In the genomic region with DNA sequence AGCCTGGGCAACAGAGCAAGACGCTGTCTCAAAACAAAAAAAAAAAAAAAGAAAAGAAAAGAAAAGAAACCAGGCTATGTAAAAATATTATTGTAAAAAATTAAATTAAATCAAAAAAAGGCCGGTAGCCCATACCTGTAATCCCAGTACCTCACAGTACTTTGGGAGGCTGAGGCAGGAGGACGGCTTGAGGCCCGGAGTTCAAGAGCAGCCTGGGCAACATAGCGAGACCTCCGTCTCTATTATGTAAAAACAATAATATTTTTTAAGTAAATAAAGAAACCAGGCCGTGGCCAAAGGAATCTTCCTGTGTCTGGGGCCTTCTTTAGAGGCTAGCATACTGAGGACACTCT, we compare ENCODE assay signal across 8 cellular contexts. TPM values are rescaled to one million over a fixed set of nuclear protein-coding genes. Genes with fewer than 3 reads are reported as not detected.
A peak's percentile ranks its signal among the peaks of the same experiment; 100 is the strongest.
DNase-seq lines count a peak whose midpoint lies in the region; ATAC-seq, FAIRE-seq and TF ChIP-seq lines count a peak whose summit lies in the region.

No MANE protein-coding gene starts in this region.

- no peaks in the 10 kb centered on the region for H3K27me3 ChIP-seq in K562 (ENCODE audit: control insufficient read depth in 2 of 2, insufficient read depth in 2 of 2, low read length in 2 of 2)
- H3K27me3 ChIP-seq in lower lobe of right lung (ENCODE audit: low read depth) = no peaks in the 10 kb centered on the region
- H3K27me3 ChIP-seq in tibial artery = no peaks in the 10 kb centered on the region

- peaks cover 26% of the 10 kb centered on the region for H3K79me2 ChIP-seq in K562 (ENCODE audit: control insufficient read depth, insufficient read depth, low read length)

- peak overlapping the region; percentile 97 for H2AFZ ChIP-seq in K562 (ENCODE audit: low read depth, low read length)

- peaks cover 18% of the 10 kb centered on the region for H3K36me3 Mint-ChIP-seq in activated naive CD4-positive, alpha-beta T cell treated with anti-CD3 and anti-CD28 coated beads for 36 hours (ENCODE audit: low read depth)

- peaks cover 8% of the 10 kb centered on the region for H3K9me1 ChIP-seq in K562 (ENCODE audit: control insufficient read depth, insufficient read depth, low read length)

- H3K27ac ChIP-seq in K562 (ENCODE audit: extremely low read depth, low read depth, low read length) (peak overlapping the region; percentile 99), lower lobe of right lung (peak overlapping the region; percentile 98), tibial artery (peak overlapping the region; percentile 99 to 100)

- FAIRE-seq in K562 (lab: Jason Lieb, UNC) = no peak

- POLR2A ChIA-PET in K562 (lab: Yijun Ruan, JAX) = interaction anchor here (0.5 to 2.1 kb wide), 4 partner anchors 9 to 391 kb away, joined by 3 to 9 read pairs (median 4); a partner anchor contains a TSS

- H3K27me3 Mint-ChIP-seq in activated naive CD4-positive, alpha-beta T cell treated with anti-CD3 and anti-CD28 coated beads for 36 hours (ENCODE audit: low read depth) = no peaks in the 10 kb centered on the region

- H3K9ac ChIP-seq in K562 (ENCODE audit: insufficient read depth in 1 of 2, low read depth in 2 of 2, low read length in 2 of 2) = peak overlapping the region; percentile 98 to 99

- in situ Hi-C loops in K562 (cut with MboI) = no loop called here

- CTCF ChIA-PET in activated naive CD4-positive, alpha-beta T cell treated with anti-CD3 and anti-CD28 coated beads for 36 hours (lab: Charles Lee) = interaction anchor here (0.7 to 2.7 kb wide), 4 partner anchors 10 to 213 kb away, joined by 3 to 13 read pairs (median 4); no protein-coding TSS in a partner anchor
- CTCF ChIA-PET in K562 (lab: Yijun Ruan, JAX; ENCODE audit: low intra/inter-chr PET ratio) = interaction anchor here (0.6 to 0.7 kb wide), 2 partner anchors 16 to 28 kb away, joined by 3 read pairs; no protein-coding TSS in a partner anchor

- H3K4me3 ChIP-seq in K562 = peak overlapping the region; percentile 95
- peak overlapping the region; percentile 93 for H3K4me3 ChIP-seq in lower lobe of right lung
- H3K4me3 ChIP-seq in tibial artery = peak overlapping the region; percentile 94 to 95

- no peak for TF ChIP-seq EP300 in K562 (IDR thresholded peaks at IDR 0.05; ENCODE audit: low read length)

- no peak for DNase-seq in activated naive CD4-positive, alpha-beta T cell treated with anti-CD3 and anti-CD28 coated beads for 36 hours
- no peak for DNase-seq in activated naive CD4-positive, alpha-beta T cell treated with anti-CD3 and anti-CD28 coated beads, Interleukin-2, amount 50 U/mL, for 16 hours
- DNase-seq in K562 (ENCODE audit: extremely low read depth in 1 of 4, low spot score in 3 of 4) = no peak
- no peak for DNase-seq in lower lobe of right lung
- DNase-seq in tibial artery = no peak
- DNase-seq in DMS153 (lab: John Stamatoyannopoulos, UW) = no peak
- DNase-seq in NCI-H1930 (lab: John Stamatoyannopoulos, UW) = no peak
- no peak for DNase-seq in COLO668 (lab: John Stamatoyannopoulos, UW; ENCODE audit: unreplicated experiment)

- WGBS in K562 (ENCODE audit: insufficient coverage, low coverage, missing lambda C conversion rate) = 22% methylated on average over 6 of the region's 7 CpGs

- intact Hi-C loops in activated naive CD4-positive, alpha-beta T cell treated with anti-CD3 and anti-CD28 coated beads for 36 hours (cut with micrococcal nuclease) = loop anchor here (1.0 kb wide), 1 partner anchor 11 kb away; no protein-coding TSS in a partner anchor
- intact Hi-C loops in K562 (cut with micrococcal nuclease) = loop anchor here (1.0 to 2.0 kb wide), 2 partner anchors 11 to 24 kb away; a partner anchor contains a TSS
- intact Hi-C loops in lower lobe of right lung (cut with DNase I) = no loop called here
- intact Hi-C loops in tibial artery (cut with DNase I; ENCODE audit: low total_unique reads) = no loop called here

- TF ChIP-seq CTCF in K562 (IDR thresholded peaks at IDR 0.05 in 2 of 3, conservative IDR thresholded peaks at IDR 0.05 in 1 of 3; ENCODE audit: insufficient read depth in 2 of 3, low read depth in 1 of 3, low read length in 3 of 3) (no peak), lower lobe of right lung (IDR thresholded peaks at IDR 0.05) (no peak), tibial artery (IDR thresholded peaks at IDR 0.05) (no peak)

- H3K4me1 ChIP-seq in K562 (replicated peaks in 1 of 2; ENCODE audit: control insufficient read depth in 2 of 2, insufficient read depth in 2 of 2, low read length in 2 of 2) (peaks cover 13 to 37% of the 10 kb centered on the region in 2 experiments), lower lobe of right lung (peaks cover 32% of the 10 kb centered on the region), tibial artery (peaks cover 0 to 35% (median 30%) of the 10 kb centered on the region in 4 donors)

- H3K36me3 ChIP-seq in K562 (ENCODE audit: control insufficient read depth, insufficient read depth, low read length) = peaks cover 22% of the 10 kb centered on the region
- peaks cover 27% of the 10 kb centered on the region for H3K36me3 ChIP-seq in lower lobe of right lung
- peaks cover 18 to 23% (median 22%) of the 10 kb centered on the region in 3 donors for H3K36me3 ChIP-seq in tibial artery

- H3K4me2 ChIP-seq in K562 (ENCODE audit: insufficient read depth, low read length) = peak overlapping the region; percentile 96

- H3K4me1 Mint-ChIP-seq in activated naive CD4-positive, alpha-beta T cell treated with anti-CD3 and anti-CD28 coated beads for 36 hours (ENCODE audit: low read depth) = peaks cover 17% of the 10 kb centered on the region

- BruUV-seq in K562 (replicated peaks; lab: Mats Ljungman, UMichigan) = no TSS peak

- no peak for TF ChIP-seq RAD21 in K562 (CRISPR knock-in tag; conservative IDR thresholded peaks at IDR 0.05 in 1 of 2, IDR thresholded peaks at IDR 0.05 in 1 of 2)

- TF ChIP-seq POLR2A in K562 (conservative IDR thresholded peaks at IDR 0.05) = no peak

- peak overlapping the region; percentile 94 for H3K27ac Mint-ChIP-seq in activated naive CD4-positive, alpha-beta T cell treated with anti-CD3 and anti-CD28 coated beads for 36 hours

- H3K9me3 Mint-ChIP-seq in activated naive CD4-positive, alpha-beta T cell treated with anti-CD3 and anti-CD28 coated beads for 36 hours = no peaks in the 10 kb centered on the region

- H4K20me1 ChIP-seq in K562 (replicated peaks; ENCODE audit: control insufficient read depth, insufficient read depth, low read length) = peaks cover 11% of the 10 kb centered on the region

- peak overlapping the region; percentile 90 for H3K4me3 Mint-ChIP-seq in activated naive CD4-positive, alpha-beta T cell treated with anti-CD3 and anti-CD28 coated beads for 36 hours

- no peaks in the 10 kb centered on the region for H3K9me3 ChIP-seq in K562 (replicated peaks; ENCODE audit: control insufficient read depth, insufficient read depth, low read depth, low read length)
- no peaks in the 10 kb centered on the region for H3K9me3 ChIP-seq in lower lobe of right lung
- no peaks in the 10 kb centered on the region for H3K9me3 ChIP-seq in tibial artery

- ATAC-seq in K562 = no peak
- ATAC-seq in lower lobe of right lung = no peak

RNA-seq across cellular contexts. Expression of a gene that starts 0.8 kb away (rescaled TPM):
- 100 to 1,000 TPM; 301 to 307 TPM for total RNA-seq in activated naive CD4-positive, alpha-beta T cell treated with anti-CD3 and anti-CD28 coated beads for 36 hours
- total RNA-seq in K562 (2011; cell fraction: chromatin; rRNA removed; ENCODE audit: low replicate concordance) = 75.9 and 160 TPM in 2 replicates
- total RNA-seq in K562 (2011; cell fraction: nucleolus; rRNA removed) = 99.5 and 114 TPM in 2 replicates
- 111 and 114 TPM in 2 replicates for total RNA-seq in K562 (2011; cell fraction: nucleoplasm; rRNA removed)
- total RNA-seq in K562 (2014; rRNA removed) (171 and 230 TPM in 2 replicates), K562 (2014; rRNA removed; fragmentation: Illumina TruSeq; extraction: Trizol) (173 and 179 TPM in 2 replicates), K562 (2015; rRNA removed; fragmentation: Illumina TruSeq; extraction: Trizol) (307 and 310 TPM in 2 replicates), K562 (2021) (400 and 436 TPM in 2 replicates), lower lobe of right lung (584 TPM)
- polyA plus RNA-seq in K562 (2011; rRNA removed) (363 and 480 TPM in 2 replicates), K562 (2014; fragmentation: Illumina TruSeq; extraction: Trizol) (576 and 589 TPM in 2 replicates), K562 (2014; fragmentation: Nextera tagmentation; extraction: Ambion mirVana) (100 to 1,000 TPM in 1 of 2 experiments, 10 to 100 TPM in 1; 77.9 to 115 TPM), K562 (2014; rRNA removed) (244 and 258 TPM in 2 replicates)
- polyA plus RNA-seq in K562 (2011; cell fraction: cytosol; rRNA removed) = 251 and 533 TPM in 2 replicates
- polyA plus RNA-seq in K562 (2011; cell fraction: nucleus; rRNA removed) = 166 and 183 TPM in 2 replicates
- 488 and 560 TPM in 2 replicates for polyA plus RNA-seq in K562 (2012)
- polyA minus RNA-seq in K562 (2011; rRNA and poly(A)+ RNA removed) = 362 and 383 TPM in 2 replicates
- polyA minus RNA-seq in K562 (2011; cell fraction: cytosol; rRNA and poly(A)+ RNA removed) = 263 and 311 TPM in 2 replicates
- polyA minus RNA-seq in K562 (2011; cell fraction: nucleus; rRNA and poly(A)+ RNA removed) = 26.4 and 46.1 TPM in 2 replicates

RNA-seq across cellular contexts. Expression of a gene that starts 13.2 kb away (rescaled TPM):
- not detected for total RNA-seq in activated naive CD4-positive, alpha-beta T cell treated with anti-CD3 and anti-CD28 coated beads for 36 hours
- total RNA-seq in K562 (2011; cell fraction: chromatin; rRNA removed; ENCODE audit: low replicate concordance) = not detected in 2 replicates
- total RNA-seq in K562 (2011; cell fraction: nucleolus; rRNA removed) = not detected in 2 replicates
- not detected in 2 replicates for total RNA-seq in K562 (2011; cell fraction: nucleoplasm; rRNA removed)
- not detected in 2 replicates for total RNA-seq in K562 (2014; rRNA removed)
- not detected in 2 replicates for total RNA-seq in K562 (2014; rRNA removed; fragmentation: Illumina TruSeq; extraction: Trizol)
- total RNA-seq in K562 (2015; rRNA removed; fragmentation: Illumina TruSeq; extraction: Trizol) = not detected in 2 replicates
- not detected in 2 replicates for total RNA-seq in K562 (2021)
- not detected in 2 replicates for polyA plus RNA-seq in K562 (2011; rRNA removed)
- polyA plus RNA-seq in K562 (2011; cell fraction: cytosol; rRNA removed) = not detected in 2 replicates
- not detected in 2 replicates for polyA plus RNA-seq in K562 (2011; cell fraction: nucleus; rRNA removed)
- not detected in 2 replicates for polyA plus RNA-seq in K562 (2012)
- polyA plus RNA-seq in K562 (2014; fragmentation: Illumina TruSeq; extraction: Trizol) = not detected in 2 replicates
- polyA plus RNA-seq in K562 (2014; fragmentation: Nextera tagmentation; extraction: Ambion mirVana) = under 1 TPM in 1 of 2 experiments, not detected in 1; 0.08 TPM
- polyA plus RNA-seq in K562 (2014; rRNA removed) = not detected in 2 replicates
- polyA minus RNA-seq in K562 (2011; rRNA and poly(A)+ RNA removed) = not detected in 2 replicates
- polyA minus RNA-seq in K562 (2011; cell fraction: cytosol; rRNA and poly(A)+ RNA removed) = not detected in 2 replicates
- not detected in 2 replicates for polyA minus RNA-seq in K562 (2011; cell fraction: nucleus; rRNA and poly(A)+ RNA removed)
- total RNA-seq in lower lobe of right lung = 64.2 TPM

RNA-seq across cellular contexts. Expression of a gene that starts 23.8 kb away (rescaled TPM):
- total RNA-seq in activated naive CD4-positive, alpha-beta T cell treated with anti-CD3 and anti-CD28 coated beads for 36 hours = 100 to 1,000 TPM; 104 to 105 TPM
- total RNA-seq in K562 (2011; cell fraction: chromatin; rRNA removed; ENCODE audit: low replicate concordance) = 14.8 and 29.2 TPM in 2 replicates
- 22.8 and 26.1 TPM in 2 replicates for total RNA-seq in K562 (2011; cell fraction: nucleolus; rRNA removed)
- 20.6 and 22.5 TPM in 2 replicates for total RNA-seq in K562 (2011; cell fraction: nucleoplasm; rRNA removed)
- total RNA-seq in K562 (2014; rRNA removed) (99.0 and 115 TPM in 2 replicates), K562 (2014; rRNA removed; fragmentation: Illumina TruSeq; extraction: Trizol) (38.2 and 47.7 TPM in 2 replicates), K562 (2015; rRNA removed; fragmentation: Illumina TruSeq; extraction: Trizol) (57.2 and 58.9 TPM in 2 replicates), K562 (2021) (71.0 and 79.5 TPM in 2 replicates), lower lobe of right lung (90.2 TPM)
- polyA plus RNA-seq in K562 (2011; rRNA removed) (48.6 and 62.4 TPM in 2 replicates), K562 (2014; fragmentation: Illumina TruSeq; extraction: Trizol) (57.8 and 66.5 TPM in 2 replicates), K562 (2014; fragmentation: Nextera tagmentation; extraction: Ambion mirVana) (1 to 10 TPM; 3.5 to 5.3 TPM), K562 (2014; rRNA removed) (109 TPM in 2 replicates)
- 85.7 and 124 TPM in 2 replicates for polyA plus RNA-seq in K562 (2011; cell fraction: cytosol; rRNA removed)
- 36.5 and 40.8 TPM in 2 replicates for polyA plus RNA-seq in K562 (2011; cell fraction: nucleus; rRNA removed)
- polyA plus RNA-seq in K562 (2012) = 79.3 and 106 TPM in 2 replicates
- 30.6 and 46.9 TPM in 2 replicates for polyA minus RNA-seq in K562 (2011; rRNA and poly(A)+ RNA removed)
- polyA minus RNA-seq in K562 (2011; cell fraction: cytosol; rRNA and poly(A)+ RNA removed) = 25.7 and 30.2 TPM in 2 replicates
- 5.1 and 10.3 TPM in 2 replicates for polyA minus RNA-seq in K562 (2011; cell fraction: nucleus; rRNA and poly(A)+ RNA removed)

RNA-seq across cellular contexts. Expression of a gene that starts 24.4 kb away (rescaled TPM):
- 10 to 100 TPM; 86.8 to 87.4 TPM for total RNA-seq in activated naive CD4-positive, alpha-beta T cell treated with anti-CD3 and anti-CD28 coated beads for 36 hours
- total RNA-seq in K562 (2011; cell fraction: chromatin; rRNA removed; ENCODE audit: low replicate concordance) = 11.1 and 40.1 TPM in 2 replicates
- 41.2 and 47.8 TPM in 2 replicates for total RNA-seq in K562 (2011; cell fraction: nucleolus; rRNA removed)
- total RNA-seq in K562 (2011; cell fraction: nucleoplasm; rRNA removed) = 34.6 and 37.2 TPM in 2 replicates
- total RNA-seq in K562 (2014; rRNA removed) = 283 and 291 TPM in 2 replicates
- total RNA-seq in K562 (2014; rRNA removed; fragmentation: Illumina TruSeq; extraction: Trizol) = 34.3 and 51.0 TPM in 2 replicates
- 109 and 112 TPM in 2 replicates for total RNA-seq in K562 (2015; rRNA removed; fragmentation: Illumina TruSeq; extraction: Trizol)
- total RNA-seq in K562 (2021) = 123 and 126 TPM in 2 replicates
- 28.0 and 31.0 TPM in 2 replicates for polyA plus RNA-seq in K562 (2011; rRNA removed)
- polyA plus RNA-seq in K562 (2011; cell fraction: cytosol; rRNA removed) = 67.3 and 164 TPM in 2 replicates
- 57.9 and 81.5 TPM in 2 replicates for polyA plus RNA-seq in K562 (2011; cell fraction: nucleus; rRNA removed)
- polyA plus RNA-seq in K562 (2012) = 216 and 265 TPM in 2 replicates
- polyA plus RNA-seq in K562 (2014; fragmentation: Illumina TruSeq; extraction: Trizol) = 71.8 and 112 TPM in 2 replicates
- polyA plus RNA-seq in K562 (2014; fragmentation: Nextera tagmentation; extraction: Ambion mirVana) = 100 to 1,000 TPM; 197 to 235 TPM
- 141 and 179 TPM in 2 replicates for polyA plus RNA-seq in K562 (2014; rRNA removed)
- 47.1 and 114 TPM in 2 replicates for polyA minus RNA-seq in K562 (2011; rRNA and poly(A)+ RNA removed)
- 109 and 165 TPM in 2 replicates for polyA minus RNA-seq in K562 (2011; cell fraction: cytosol; rRNA and poly(A)+ RNA removed)
- 28.4 and 32.3 TPM in 2 replicates for polyA minus RNA-seq in K562 (2011; cell fraction: nucleus; rRNA and poly(A)+ RNA removed)
- total RNA-seq in lower lobe of right lung = 38.7 TPM

RNA-seq across cellular contexts. Expression of a gene that starts 28.2 kb away (rescaled TPM):
- total RNA-seq in activated naive CD4-positive, alpha-beta T cell treated with anti-CD3 and anti-CD28 coated beads for 36 hours = not detected
- total RNA-seq in K562 (2011; cell fraction: chromatin; rRNA removed; ENCODE audit: low replicate concordance) = not detected in 2 replicates
- 0.67 TPM in 1 of 2 replicates, not detected in the other for total RNA-seq in K562 (2011; cell fraction: nucleolus; rRNA removed)
- not detected in 2 replicates for total RNA-seq in K562 (2011; cell fraction: nucleoplasm; rRNA removed)
- total RNA-seq in K562 (2014; rRNA removed) (not detected in 2 replicates), K562 (2014; rRNA removed; fragmentation: Illumina TruSeq; extraction: Trizol) (not detected in 2 replicates), K562 (2015; rRNA removed; fragmentation: Illumina TruSeq; extraction: Trizol) (not detected in 2 replicates), K562 (2021) (not detected in 2 replicates), lower lobe of right lung (not detected)
- polyA plus RNA-seq in K562 (2011; rRNA removed) (not detected in 2 replicates), K562 (2014; fragmentation: Illumina TruSeq; extraction: Trizol) (not detected in 2 replicates), K562 (2014; fragmentation: Nextera tagmentation; extraction: Ambion mirVana) (not detected), K562 (2014; rRNA removed) (not detected in 2 replicates)
- not detected in 2 replicates for polyA plus RNA-seq in K562 (2011; cell fraction: cytosol; rRNA removed)
- 0.23 TPM in 1 of 2 replicates, not detected in the other for polyA plus RNA-seq in K562 (2011; cell fraction: nucleus; rRNA removed)
- 0.17 TPM in 1 of 2 replicates, not detected in the other for polyA plus RNA-seq in K562 (2012)
- polyA minus RNA-seq in K562 (2011; rRNA and poly(A)+ RNA removed) = not detected in 2 replicates
- not detected in 2 replicates for polyA minus RNA-seq in K562 (2011; cell fraction: cytosol; rRNA and poly(A)+ RNA removed)
- polyA minus RNA-seq in K562 (2011; cell fraction: nucleus; rRNA and poly(A)+ RNA removed) = not detected in 2 replicates

Comparison
In these comparisons a context has a peak if more than half of its experiments do, and no peak if none do; other contexts are left out.
1. RNA of a gene that starts 13.2 kb away (total RNA-seq): 64.2 TPM in lower lobe of right lung (single experiment); not detected in activated naive CD4-positive, alpha-beta T cell treated with anti-CD3 and anti-CD28 coated beads for 36 hours and not detected in K562; every median in the first group is over 10 times any median in the second.
2. intact Hi-C loops: an anchor here in activated naive CD4-positive, alpha-beta T cell treated with anti-CD3 and anti-CD28 coated beads for 36 hours (1.0 kb wide) and K562 (1.0 to 2.0 kb wide); none called in lower lobe of right lung and tibial artery.
3. Peak in every context shown above with its lines, with median percentiles within 50 percentile points of each other: H3K27ac ChIP-seq and H3K4me3 ChIP-seq.